Comparison of ENCODE assay signal across 8 cellular contexts in genomic region chr6:33321227-33321626, GRCh38. TPM values are rescaled to one million over a fixed set of nuclear protein-coding genes. Genes with fewer than 3 reads are reported as not detected.
DNase-seq lines count a peak whose midpoint lies in the region; ATAC-seq and TF ChIP-seq lines count a peak whose summit lies in the region.

No MANE protein-coding gene starts in this region.

- peak overlapping the region; percentile 93 for H3K4me3 Mint-ChIP-seq in activated CD4-positive, alpha-beta T cell treated with anti-CD3 and anti-CD28 coated beads, Interleukin-2, amount 10 ng/mL, durations not matched to agents 24 days and 14 days
- H3K4me3 Mint-ChIP-seq in activated B cell treated with CpG ODN at 0.5 μM for 24 hours = peak overlapping the region; percentile 95
- H3K4me3 Mint-ChIP-seq in stimulated activated naive CD8-positive, alpha-beta T cell treated with anti-CD3 and anti-CD28 coated beads, Interleukin-15, amount 100 ng/mL, for 72 hours = peak overlapping the region; percentile 98

- no peaks in the 10 kb centered on the region for H3K36me3 ChIP-seq in hepatocyte (replicated peaks; ENCODE audit: insufficient read depth, low read depth)

- H3K9me3 Mint-ChIP-seq in activated CD4-positive, alpha-beta T cell treated with anti-CD3 and anti-CD28 coated beads, Interleukin-2, amount 10 ng/mL, durations not matched to agents 24 days and 14 days = no peaks in the 10 kb centered on the region
- no peaks in the 10 kb centered on the region for H3K9me3 Mint-ChIP-seq in activated B cell treated with CpG ODN at 0.5 μM for 24 hours
- H3K9me3 Mint-ChIP-seq in stimulated activated naive CD8-positive, alpha-beta T cell treated with anti-CD3 and anti-CD28 coated beads, Interleukin-15, amount 100 ng/mL, for 72 hours = no peaks in the 10 kb centered on the region

- H3K4me3 ChIP-seq in hepatocyte = no peak overlapping the region

- 96% methylated on average over 9 of the region's 9 CpGs for WGBS in hepatocyte (ENCODE audit: low lambda C conversion rate, missing lambda C conversion rate)

- H2AFZ ChIP-seq in hepatocyte = no peak overlapping the region

- TF ChIP-seq CTCF in activated B cell treated with CpG ODN at 0.5 μM for 24 hours (IDR thresholded peaks at IDR 0.05) (no peak), hepatocyte (IDR thresholded peaks at IDR 0.05; ENCODE audit: poor library complexity) (no peak)

- H3K79me2 ChIP-seq in hepatocyte = peaks cover 34% of the 10 kb centered on the region

- H3K4me1 ChIP-seq in hepatocyte (ENCODE audit: insufficient read depth) = peaks cover 21% of the 10 kb centered on the region

- POLR2A ChIA-PET in activated B cell treated with CpG ODN at 0.5 μM for 24 hours (lab: Charles Lee) = interaction anchor here (0.8 to 1.4 kb wide), 3 partner anchors 8 to 113 kb away, joined by 3 to 5 read pairs (median 3); partner anchors contain the start of genes RING1, RPS18 and VPS52

- H3K36me3 Mint-ChIP-seq in activated CD4-positive, alpha-beta T cell treated with anti-CD3 and anti-CD28 coated beads, Interleukin-2, amount 10 ng/mL, durations not matched to agents 24 days and 14 days (ENCODE audit: low read depth) = peaks cover 44% of the 10 kb centered on the region
- H3K36me3 Mint-ChIP-seq in activated B cell treated with CpG ODN at 0.5 μM for 24 hours (ENCODE audit: low read depth) = peaks cover 59% of the 10 kb centered on the region

- DNase-seq in activated CD4-positive, alpha-beta T cell treated with anti-CD3 and anti-CD28 coated beads, Interleukin-2, amount 10 ng/mL, durations not matched to agents 24 days and 14 days = no peak
- DNase-seq in activated CD4-positive, alpha-beta T cell treated with anti-CD3 and anti-CD28 coated beads, Interleukin-2, amount 50 U/mL, for 48 hours = no peak
- no peak for DNase-seq in activated B cell treated with CpG ODN at 0.5 μM for 24 hours
- no peak for DNase-seq in hepatocyte (ENCODE audit: low spot score)
- DNase-seq in stimulated activated naive CD8-positive, alpha-beta T cell treated with anti-CD3 and anti-CD28 coated beads, Interleukin-15, amount 100 ng/mL, for 72 hours = no peak
- DNase-seq in NCI-H2227 treated with DMSO at 0.1 percent for 48 hours (lab: John Stamatoyannopoulos, UW) = no peak
- DNase-seq in NOMO-1 (lab: John Stamatoyannopoulos, UW; ENCODE audit: unreplicated experiment in 2 of 2) = no peak
- DNase-seq in DMS153 treated with DMSO at 0.1 percent for 48 hours (lab: John Stamatoyannopoulos, UW; ENCODE audit: unreplicated experiment) = no peak

- H3K27ac ChIP-seq in hepatocyte = no peak overlapping the region

- peak overlapping the region; percentile 74 for H3K4me2 ChIP-seq in hepatocyte

- intact Hi-C loops in activated CD4-positive, alpha-beta T cell treated with anti-CD3 and anti-CD28 coated beads, Interleukin-2, amount 10 ng/mL, durations not matched to agents 24 days and 14 days (cut with micrococcal nuclease) = no loop called here
- intact Hi-C loops in activated B cell treated with CpG ODN at 0.5 μM for 24 hours (cut with micrococcal nuclease) = no loop called here

- H3K27me3 Mint-ChIP-seq in activated CD4-positive, alpha-beta T cell treated with anti-CD3 and anti-CD28 coated beads, Interleukin-2, amount 10 ng/mL, durations not matched to agents 24 days and 14 days = no peaks in the 10 kb centered on the region
- H3K27me3 Mint-ChIP-seq in activated B cell treated with CpG ODN at 0.5 μM for 24 hours = no peaks in the 10 kb centered on the region
- no peaks in the 10 kb centered on the region for H3K27me3 Mint-ChIP-seq in stimulated activated naive CD8-positive, alpha-beta T cell treated with anti-CD3 and anti-CD28 coated beads, Interleukin-15, amount 100 ng/mL, for 72 hours

- peak overlapping the region; percentile 77 for H3K27ac Mint-ChIP-seq in activated CD4-positive, alpha-beta T cell treated with anti-CD3 and anti-CD28 coated beads, Interleukin-2, amount 10 ng/mL, durations not matched to agents 24 days and 14 days
- peak overlapping the region; percentile 71 for H3K27ac Mint-ChIP-seq in activated B cell treated with CpG ODN at 0.5 μM for 24 hours
- peak overlapping the region in 1 of 2 donors; percentile 40 for H3K27ac Mint-ChIP-seq in stimulated activated naive CD8-positive, alpha-beta T cell treated with anti-CD3 and anti-CD28 coated beads, Interleukin-15, amount 100 ng/mL, for 72 hours

- CTCF ChIA-PET in activated B cell treated with CpG ODN at 0.5 μM for 24 hours (lab: Charles Lee) = no interaction called here

- peaks cover 56% of the 10 kb centered on the region for H3K4me1 Mint-ChIP-seq in activated CD4-positive, alpha-beta T cell treated with anti-CD3 and anti-CD28 coated beads, Interleukin-2, amount 10 ng/mL, durations not matched to agents 24 days and 14 days
- peaks cover 81% of the 10 kb centered on the region for H3K4me1 Mint-ChIP-seq in activated B cell treated with CpG ODN at 0.5 μM for 24 hours
- H3K4me1 Mint-ChIP-seq in stimulated activated naive CD8-positive, alpha-beta T cell treated with anti-CD3 and anti-CD28 coated beads, Interleukin-15, amount 100 ng/mL, for 72 hours = peaks cover 65% of the 10 kb centered on the region

- H4K20me1 ChIP-seq in hepatocyte (ENCODE audit: insufficient read depth, poor library complexity, severe bottlenecking) = no peaks in the 10 kb centered on the region

- ATAC-seq in activated B cell treated with CpG ODN at 0.5 μM for 24 hours (ENCODE audit: low read depth) = no peak
- no peak for ATAC-seq in stimulated activated naive CD8-positive, alpha-beta T cell treated with anti-CD3 and anti-CD28 coated beads, Interleukin-15, amount 100 ng/mL, for 72 hours

- H3K9me3 ChIP-seq in hepatocyte (ENCODE audit: low read depth) = no peaks in the 10 kb centered on the region

- no peaks in the 10 kb centered on the region for H3K27me3 ChIP-seq in hepatocyte

- H3K9me2 ChIP-seq in hepatocyte (replicated peaks; ENCODE audit: insufficient read depth) = no peaks in the 10 kb centered on the region

RNA-seq across cellular contexts. Expression of gene DAXX, which starts 1.5 kb away (rescaled TPM):
- total RNA-seq in activated CD4-positive, alpha-beta T cell treated with anti-CD3 and anti-CD28 coated beads, Interleukin-2, amount 10 ng/mL, durations not matched to agents 24 days and 14 days = 64.9 and 71.3 TPM in 2 replicates
- total RNA-seq in activated B cell treated with CpG ODN at 0.5 μM for 24 hours (82.5 and 85.4 TPM in 2 replicates), hepatocyte (26.4 and 31.0 TPM in 2 replicates)
- polyA plus RNA-seq in hepatocyte = 28.4 and 35.3 TPM in 2 replicates

RNA-seq across cellular contexts. Expression of gene ZBTB22, which starts 3.7 kb away (rescaled TPM):
- 11.3 and 14.3 TPM in 2 replicates for total RNA-seq in activated CD4-positive, alpha-beta T cell treated with anti-CD3 and anti-CD28 coated beads, Interleukin-2, amount 10 ng/mL, durations not matched to agents 24 days and 14 days
- total RNA-seq in activated B cell treated with CpG ODN at 0.5 μM for 24 hours (31.6 and 31.8 TPM in 2 replicates), hepatocyte (21.6 and 23.4 TPM in 2 replicates)
- 23.2 and 23.8 TPM in 2 replicates for polyA plus RNA-seq in hepatocyte

RNA-seq across cellular contexts. Expression of gene TAPBP, which starts 7.3 kb away (rescaled TPM):
- 271 and 278 TPM in 2 replicates for total RNA-seq in activated CD4-positive, alpha-beta T cell treated with anti-CD3 and anti-CD28 coated beads, Interleukin-2, amount 10 ng/mL, durations not matched to agents 24 days and 14 days
- 319 and 350 TPM in 2 replicates for total RNA-seq in activated B cell treated with CpG ODN at 0.5 μM for 24 hours
- 39.1 and 59.3 TPM in 2 replicates for total RNA-seq in hepatocyte
- 108 and 116 TPM in 2 replicates for polyA plus RNA-seq in hepatocyte

RNA-seq across cellular contexts. Expression of gene RGL2, which starts 22.5 kb away (rescaled TPM):
- total RNA-seq in activated CD4-positive, alpha-beta T cell treated with anti-CD3 and anti-CD28 coated beads, Interleukin-2, amount 10 ng/mL, durations not matched to agents 24 days and 14 days = 27.3 and 28.4 TPM in 2 replicates
- total RNA-seq in activated B cell treated with CpG ODN at 0.5 μM for 24 hours (54.7 and 66.5 TPM in 2 replicates), hepatocyte (57.4 and 63.3 TPM in 2 replicates)
- 82.1 and 89.3 TPM in 2 replicates for polyA plus RNA-seq in hepatocyte

RNA-seq across cellular contexts. Expression of gene PFDN6, which starts 31.8 kb away (rescaled TPM):
- 114 and 132 TPM in 2 replicates for total RNA-seq in activated CD4-positive, alpha-beta T cell treated with anti-CD3 and anti-CD28 coated beads, Interleukin-2, amount 10 ng/mL, durations not matched to agents 24 days and 14 days
- total RNA-seq in activated B cell treated with CpG ODN at 0.5 μM for 24 hours = 82.8 and 95.1 TPM in 2 replicates
- total RNA-seq in hepatocyte = 43.9 and 52.7 TPM in 2 replicates
- 19.5 and 27.2 TPM in 2 replicates for polyA plus RNA-seq in hepatocyte
